In genomic region chr1:35255276-35255675, GRCh38 we compare ENCODE assay signal across 35 cellular contexts.
"Had no signal": no experiment of that assay in that cellular context is flagged by ENCODE, and none has a peak within 500 bp of the region (broad histone marks: within the 10 kb centered on the region; RNA-seq: fewer than 3 reads in every experiment).

No MANE protein-coding gene starts in this region.

- ATAC-seq: activated CD4-positive, alpha-beta T cell treated with anti-CD3 and anti-CD28 coated beads for 36 hours; activated CD4-positive, CD25-positive, alpha-beta regulatory T cell treated with anti-CD3 and anti-CD28 coated beads, Interleukin-2, amount 50 U/mL, for 24 hours; activated CD8-positive, alpha-beta memory T cell treated with anti-CD3 and anti-CD28 coated beads, Interleukin-2, amount 10 ng/mL, durations not matched to agents 7 days and 5 days; activated CD8-positive, alpha-beta T cell treated with anti-CD3 and anti-CD28 coated beads, Interleukin-2, amount 10 ng/mL, durations not matched to agents 7 days and 5 days; activated naive CD8-positive, alpha-beta T cell treated with anti-CD3 and anti-CD28 coated beads, Interleukin-2, amount 50 U/mL, for 24 hours; body of pancreas had no signal

- H3K27me3 Mint-ChIP-seq: activated naive CD8-positive, alpha-beta T cell treated with anti-CD3 and anti-CD28 coated beads, Interleukin-2, amount 50 U/mL, for 24 hours had no signal

- H3K27ac Mint-ChIP-seq: activated B cell treated with CpG ODN at 0.5 μM for 24 hours; activated CD4-positive, alpha-beta memory T cell treated with anti-CD3 and anti-CD28 coated beads, Interleukin-2, amount 10 ng/mL, durations not matched to agents 7 days and 5 days; activated CD4-positive, alpha-beta T cell treated with anti-CD3 and anti-CD28 coated beads for 36 hours; activated CD4-positive, alpha-beta T cell treated with anti-CD3 and anti-CD28 coated beads, Interleukin-2, amount 10 ng/mL, durations not matched to agents 7 days and 5 days; activated CD8-positive, alpha-beta memory T cell treated with anti-CD3 and anti-CD28 coated beads, Interleukin-2, amount 10 ng/mL, durations not matched to agents 7 days and 5 days; activated CD8-positive, alpha-beta T cell treated with anti-CD3 and anti-CD28 coated beads, Interleukin-2, amount 10 ng/mL, durations not matched to agents 7 days and 5 days; activated naive CD4-positive, alpha-beta T cell treated with anti-CD3 and anti-CD28 coated beads, Interleukin-2, amount 10 ng/mL, durations not matched to agents 7 days and 5 days; activated naive CD4-positive, alpha-beta T cell treated with anti-CD3 and anti-CD28 coated beads, Interleukin-2, amount 50 U/mL, for 24 hours; activated naive CD8-positive, alpha-beta T cell; activated naive CD8-positive, alpha-beta T cell treated with anti-CD3 and anti-CD28 coated beads, Interleukin-2, amount 10 ng/mL, durations not matched to agents 7 days and 5 days; activated naive CD8-positive, alpha-beta T cell treated with anti-CD3 and anti-CD28 coated beads, Interleukin-2, amount 50 U/mL, for 24 hours; activated T-cell treated with anti-CD3 and anti-CD28 coated beads, Interleukin-2, amount 50 U/mL, for 24 hours; activated T-helper 2 cell treated with anti-CD3 and anti-CD28 coated beads, Interferon-gamma antibody, Interleukin-2, Interleukin-4, amounts not matched to agents 10 μg/mL and 5 μg/mL and 100 μg/mL, durations not matched to agents 14 hours and 24 hours and 36 hours; T-helper 1 cell treated with Interleukin-12 subunit alpha and Interleukin-12 subunit beta and Interleukin-4 antibody, amounts not matched to agents 30 μg/mL and 1 μg/mL, for 36 hours; T-helper 2 cell treated with Interferon-gamma antibody and Interleukin-4, amounts not matched to agents 5 μg/mL and 100 μg/mL, for 36 hours had no signal

- H3K4me1 ChIP-seq: body of pancreas, breast epithelium had no signal

- H3K4me1 Mint-ChIP-seq: activated B cell treated with CpG ODN at 0.5 μM for 24 hours; activated CD4-positive, alpha-beta memory T cell treated with anti-CD3 and anti-CD28 coated beads, Interleukin-2, amount 10 ng/mL, durations not matched to agents 7 days and 5 days; activated CD4-positive, alpha-beta T cell treated with anti-CD3 and anti-CD28 coated beads for 36 hours; activated CD4-positive, alpha-beta T cell treated with anti-CD3 and anti-CD28 coated beads, Interleukin-2, amount 10 ng/mL, durations not matched to agents 7 days and 5 days; activated CD8-positive, alpha-beta memory T cell treated with anti-CD3 and anti-CD28 coated beads, Interleukin-2, amount 10 ng/mL, durations not matched to agents 7 days and 5 days; activated naive CD4-positive, alpha-beta T cell treated with anti-CD3 and anti-CD28 coated beads, Interleukin-2, amount 10 ng/mL, durations not matched to agents 7 days and 5 days; activated naive CD4-positive, alpha-beta T cell treated with anti-CD3 and anti-CD28 coated beads, Interleukin-2, amount 50 U/mL, for 24 hours; activated naive CD8-positive, alpha-beta T cell treated with anti-CD3 and anti-CD28 coated beads, Interleukin-2, amount 10 ng/mL, durations not matched to agents 7 days and 5 days; activated naive CD8-positive, alpha-beta T cell treated with anti-CD3 and anti-CD28 coated beads, Interleukin-2, amount 50 U/mL, for 24 hours had no signal

- H3K9me3 Mint-ChIP-seq: activated B cell treated with CpG ODN at 0.5 μM for 24 hours; activated CD4-positive, alpha-beta memory T cell treated with anti-CD3 and anti-CD28 coated beads, Interleukin-2, amount 10 ng/mL, durations not matched to agents 7 days and 5 days; activated CD4-positive, alpha-beta T cell treated with anti-CD3 and anti-CD28 coated beads, Interleukin-2, amount 10 ng/mL, durations not matched to agents 7 days and 5 days; activated naive CD4-positive, alpha-beta T cell treated with anti-CD3 and anti-CD28 coated beads, Interleukin-2, amount 10 ng/mL, durations not matched to agents 7 days and 5 days; activated naive CD4-positive, alpha-beta T cell treated with anti-CD3 and anti-CD28 coated beads, Interleukin-2, amount 50 U/mL, for 24 hours; activated naive CD8-positive, alpha-beta T cell treated with anti-CD3 and anti-CD28 coated beads, Interleukin-2, amount 10 ng/mL, durations not matched to agents 7 days and 5 days; activated naive CD8-positive, alpha-beta T cell treated with anti-CD3 and anti-CD28 coated beads, Interleukin-2, amount 50 U/mL, for 24 hours; activated T-cell treated with anti-CD3 and anti-CD28 coated beads, Interleukin-2, amount 50 U/mL, for 24 hours; activated T-helper 2 cell treated with anti-CD3 and anti-CD28 coated beads, Interferon-gamma antibody, Interleukin-2, Interleukin-4, amounts not matched to agents 10 μg/mL and 5 μg/mL and 100 μg/mL, durations not matched to agents 14 hours and 24 hours and 36 hours; T-helper 1 cell treated with Interleukin-12 subunit alpha and Interleukin-12 subunit beta and Interleukin-4 antibody, amounts not matched to agents 30 μg/mL and 1 μg/mL, for 36 hours; T-helper 2 cell treated with Interferon-gamma antibody and Interleukin-4, amounts not matched to agents 5 μg/mL and 100 μg/mL, for 36 hours had no signal

- H3K36me3 Mint-ChIP-seq: activated CD8-positive, alpha-beta memory T cell treated with anti-CD3 and anti-CD28 coated beads, Interleukin-2, amount 10 ng/mL, durations not matched to agents 7 days and 5 days; activated naive CD4-positive, alpha-beta T cell treated with anti-CD3 and anti-CD28 coated beads, Interleukin-2, amount 10 ng/mL, durations not matched to agents 7 days and 5 days; activated naive CD4-positive, alpha-beta T cell treated with anti-CD3 and anti-CD28 coated beads, Interleukin-2, amount 50 U/mL, for 24 hours; activated naive CD8-positive, alpha-beta T cell treated with anti-CD3 and anti-CD28 coated beads, Interleukin-2, amount 10 ng/mL, durations not matched to agents 7 days and 5 days had no signal

- H3K4me3 Mint-ChIP-seq: activated B cell treated with CpG ODN at 0.5 μM for 24 hours; activated CD4-positive, alpha-beta memory T cell treated with anti-CD3 and anti-CD28 coated beads, Interleukin-2, amount 10 ng/mL, durations not matched to agents 7 days and 5 days; activated CD4-positive, alpha-beta T cell treated with anti-CD3 and anti-CD28 coated beads for 36 hours; activated CD4-positive, alpha-beta T cell treated with anti-CD3 and anti-CD28 coated beads, Interleukin-2, amount 10 ng/mL, durations not matched to agents 7 days and 5 days; activated CD8-positive, alpha-beta memory T cell treated with anti-CD3 and anti-CD28 coated beads, Interleukin-2, amount 10 ng/mL, durations not matched to agents 7 days and 5 days; activated CD8-positive, alpha-beta T cell treated with anti-CD3 and anti-CD28 coated beads, Interleukin-2, amount 10 ng/mL, durations not matched to agents 7 days and 5 days; activated naive CD4-positive, alpha-beta T cell treated with anti-CD3 and anti-CD28 coated beads, Interleukin-2, amount 10 ng/mL, durations not matched to agents 7 days and 5 days; activated naive CD4-positive, alpha-beta T cell treated with anti-CD3 and anti-CD28 coated beads, Interleukin-2, amount 50 U/mL, for 24 hours; activated naive CD8-positive, alpha-beta T cell; activated naive CD8-positive, alpha-beta T cell treated with anti-CD3 and anti-CD28 coated beads, Interleukin-2, amount 10 ng/mL, durations not matched to agents 7 days and 5 days; activated naive CD8-positive, alpha-beta T cell treated with anti-CD3 and anti-CD28 coated beads, Interleukin-2, amount 50 U/mL, for 24 hours; activated T-cell treated with anti-CD3 and anti-CD28 coated beads, Interleukin-2, amount 50 U/mL, for 24 hours; T-helper 1 cell treated with Interleukin-12 subunit alpha and Interleukin-12 subunit beta and Interleukin-4 antibody, amounts not matched to agents 30 μg/mL and 1 μg/mL, for 36 hours; T-helper 2 cell treated with Interferon-gamma antibody and Interleukin-4, amounts not matched to agents 5 μg/mL and 100 μg/mL, for 36 hours had no signal

- H3K27ac ChIP-seq: body of pancreas, brain microvascular endothelial cell, breast epithelium, VCaP had no signal

- H3K36me3 ChIP-seq: brain microvascular endothelial cell, breast epithelium had no signal

- H3K9me3 ChIP-seq: body of pancreas, breast epithelium had no signal

- H3K27me3 ChIP-seq: body of pancreas, brain microvascular endothelial cell, breast epithelium had no signal

- H3K4me3 ChIP-seq: body of pancreas, breast epithelium had no signal

- DNase-seq: activated B cell treated with CpG ODN at 0.5 μM for 24 hours; activated CD4-positive, alpha-beta memory T cell treated with anti-CD3 and anti-CD28 coated beads, Interleukin-2, amount 10 ng/mL, durations not matched to agents 7 days and 5 days; activated CD4-positive, alpha-beta T cell treated with anti-CD3 and anti-CD28 coated beads for 1 hour; activated CD4-positive, alpha-beta T cell treated with anti-CD3 and anti-CD28 coated beads for 36 hours; activated CD4-positive, alpha-beta T cell treated with anti-CD3 and anti-CD28 coated beads for 48 hours; activated CD4-positive, alpha-beta T cell treated with anti-CD3 and anti-CD28 coated beads, Interleukin-2, amount 10 ng/mL, durations not matched to agents 7 days and 5 days; activated CD4-positive, alpha-beta T cell treated with anti-CD3 and anti-CD28 coated beads, Interleukin-2, amount 50 U/mL, for 48 hours; activated CD8-positive, alpha-beta memory T cell treated with anti-CD3 and anti-CD28 coated beads for 24 hours; activated CD8-positive, alpha-beta memory T cell treated with anti-CD3 and anti-CD28 coated beads, Interleukin-2, amount 10 ng/mL, durations not matched to agents 7 days and 5 days; activated CD8-positive, alpha-beta memory T cell treated with anti-CD3 and anti-CD28 coated beads, Interleukin-2, amount 50 U/mL, for 48 hours; activated CD8-positive, alpha-beta T cell treated with anti-CD3 and anti-CD28 coated beads, Interleukin-2, amount 10 ng/mL, durations not matched to agents 7 days and 5 days; activated effector memory CD4-positive, alpha-beta T cell treated with Interleukin-2 at 50 U/mL for 16 hours; activated gamma-delta T cell; activated naive CD4-positive, alpha-beta T cell treated with anti-CD3 and anti-CD28 coated beads, Interleukin-2, amount 10 ng/mL, durations not matched to agents 7 days and 5 days; activated naive CD4-positive, alpha-beta T cell treated with Interleukin-2 at 50 U/mL for 16 hours; activated naive CD8-positive, alpha-beta T cell treated with anti-CD3 and anti-CD28 coated beads, Interleukin-2, amount 10 ng/mL, durations not matched to agents 7 days and 5 days; activated naive CD8-positive, alpha-beta T cell treated with anti-CD3 and anti-CD28 coated beads, Interleukin-2, amount 50 U/mL, for 24 hours; activated T-cell treated with anti-CD3 and anti-CD28 coated beads, Interleukin-2, amount 50 U/mL, for 24 hours; activated T-cell treated with anti-CD3 and anti-CD28 coated beads, Interleukin-2, amount 50 U/mL, for 48 hours; amygdala; aorta; body of pancreas; brain microvascular endothelial cell; central memory CD4-positive, alpha-beta T cell; T-helper 1 cell; T-helper 2 cell; T-helper 9 cell had no signal
